In genomic region chr10:133253313-133253955, GRCh38 we compare ENCODE assay signal across 26 cellular contexts.
"Had no signal": no experiment of that assay in that cellular context is flagged by ENCODE, and none has a peak within 500 bp of the region (broad histone marks: within the 10 kb centered on the region; RNA-seq: fewer than 3 reads in every experiment).

No MANE protein-coding gene starts in this region.

- H3K4me3 Mint-ChIP-seq: activated CD4-positive, alpha-beta T cell treated with anti-CD3 and anti-CD28 coated beads for 36 hours; activated naive CD4-positive, alpha-beta T cell treated with anti-CD3 and anti-CD28 coated beads for 36 hours; activated naive CD8-positive, alpha-beta T cell treated with anti-CD3 and anti-CD28 coated beads for 36 hours; activated T-helper 1 cell treated with anti-CD3 and anti-CD28 coated beads, Interleukin-12 subunit alpha, Interleukin-12 subunit beta, Interleukin-2, Interleukin-4 antibody, amounts not matched to agents 30 ng/mL and 10 ng/mL and 1 ng/mL, durations not matched to agents 14 hours and 24 hours and 36 hours; nephron; stimulated activated memory B cell treated with anti-CD40 and anti-IgM and Interleukin-4, amounts not matched to agents 10 μg/mL and 1 μg/mL and 100 μg/mL, for 72 hours; stimulated activated naive CD8-positive, alpha-beta T cell treated with anti-CD3 and anti-CD28 coated beads, Interleukin-15, amount 100 ng/mL, for 72 hours; T-helper 2 cell treated with Interferon-gamma antibody and Interleukin-4, amounts not matched to agents 5 μg/mL and 100 μg/mL, for 36 hours; type B pancreatic cell had no signal

- H3K27ac Mint-ChIP-seq: activated CD4-positive, alpha-beta T cell treated with anti-CD3 and anti-CD28 coated beads for 36 hours; activated naive CD4-positive, alpha-beta T cell treated with anti-CD3 and anti-CD28 coated beads for 36 hours; activated naive CD8-positive, alpha-beta T cell treated with anti-CD3 and anti-CD28 coated beads for 36 hours; activated T-helper 1 cell treated with anti-CD3 and anti-CD28 coated beads, Interleukin-12 subunit alpha, Interleukin-12 subunit beta, Interleukin-2, Interleukin-4 antibody, amounts not matched to agents 30 ng/mL and 10 ng/mL and 1 ng/mL, durations not matched to agents 14 hours and 24 hours and 36 hours; nephron; stimulated activated memory B cell treated with anti-CD40 and anti-IgM and Interleukin-4, amounts not matched to agents 10 μg/mL and 1 μg/mL and 100 μg/mL, for 72 hours; stimulated activated naive CD8-positive, alpha-beta T cell treated with anti-CD3 and anti-CD28 coated beads, Interleukin-15, amount 100 ng/mL, for 72 hours; T-helper 2 cell treated with Interferon-gamma antibody and Interleukin-4, amounts not matched to agents 5 μg/mL and 100 μg/mL, for 36 hours; type B pancreatic cell had no signal

- DNase-seq: activated CD4-positive, alpha-beta T cell treated with anti-CD3 and anti-CD28 coated beads for 36 hours; activated CD4-positive, alpha-beta T cell treated with anti-CD3 and anti-CD28 coated beads, Interleukin-2, amount 50 U/mL, for 48 hours; activated CD4-positive, CD25-positive, alpha-beta regulatory T cell; activated CD8-positive, alpha-beta memory T cell treated with anti-CD3 and anti-CD28 coated beads for 24 hours; activated effector memory CD4-positive, alpha-beta T cell treated with anti-CD3 and anti-CD28 coated beads, Interleukin-2, amount 50 U/mL, for 16 hours; activated naive CD4-positive, alpha-beta T cell treated with anti-CD3 and anti-CD28 coated beads for 36 hours; activated naive CD8-positive, alpha-beta T cell treated with anti-CD3 and anti-CD28 coated beads for 36 hours; brain microvascular endothelial cell; cortex of kidney; head of caudate nucleus; hippocampal formation; kidney; left colon; mammary epithelial cell; pancreas; retina; stimulated activated CD4-positive, alpha-beta T cell treated with anti-CD3 and anti-CD28 coated beads, Interleukin-12 subunit alpha, Interleukin-12 subunit beta, amount 100 ng/mL, for 4 hours; stimulated activated CD4-positive, alpha-beta T cell treated with anti-CD3 and anti-CD28 coated beads, Interleukin-4, amount 100 ng/mL, for 24 hours; stimulated activated naive CD8-positive, alpha-beta T cell treated with anti-CD3 and anti-CD28 coated beads, Interleukin-15, amount 100 ng/mL, for 72 hours; substantia nigra had no signal

- ATAC-seq: activated CD4-positive, alpha-beta T cell treated with anti-CD3 and anti-CD28 coated beads for 36 hours; left colon; pancreas; sciatic nerve; stimulated activated memory B cell treated with anti-CD40 and anti-IgM and Interleukin-4, amounts not matched to agents 10 μg/mL and 1 μg/mL and 100 μg/mL, for 72 hours; stimulated activated naive CD8-positive, alpha-beta T cell treated with anti-CD3 and anti-CD28 coated beads, Interleukin-15, amount 100 ng/mL, for 72 hours had no signal

- H3K9me3 Mint-ChIP-seq: activated naive CD4-positive, alpha-beta T cell treated with anti-CD3 and anti-CD28 coated beads for 36 hours; activated naive CD8-positive, alpha-beta T cell treated with anti-CD3 and anti-CD28 coated beads for 36 hours; activated T-helper 1 cell treated with anti-CD3 and anti-CD28 coated beads, Interleukin-12 subunit alpha, Interleukin-12 subunit beta, Interleukin-2, Interleukin-4 antibody, amounts not matched to agents 30 ng/mL and 10 ng/mL and 1 ng/mL, durations not matched to agents 14 hours and 24 hours and 36 hours; nephron; stimulated activated memory B cell treated with anti-CD40 and anti-IgM and Interleukin-4, amounts not matched to agents 10 μg/mL and 1 μg/mL and 100 μg/mL, for 72 hours; stimulated activated naive CD8-positive, alpha-beta T cell treated with anti-CD3 and anti-CD28 coated beads, Interleukin-15, amount 100 ng/mL, for 72 hours; T-helper 2 cell treated with Interferon-gamma antibody and Interleukin-4, amounts not matched to agents 5 μg/mL and 100 μg/mL, for 36 hours; type B pancreatic cell had no signal

- H3K36me3 Mint-ChIP-seq: activated naive CD8-positive, alpha-beta T cell treated with anti-CD3 and anti-CD28 coated beads for 36 hours; stimulated activated memory B cell treated with anti-CD40 and anti-IgM and Interleukin-4, amounts not matched to agents 10 μg/mL and 1 μg/mL and 100 μg/mL, for 72 hours; type B pancreatic cell had no signal

- H3K27me3 Mint-ChIP-seq: activated CD4-positive, alpha-beta T cell treated with anti-CD3 and anti-CD28 coated beads for 36 hours; activated naive CD8-positive, alpha-beta T cell treated with anti-CD3 and anti-CD28 coated beads for 36 hours had no signal
